13 cellular contexts compared by ENCODE assay signal in genomic region chr6:161139766-161140553, GRCh38.
A peak's percentile ranks its signal among the peaks of the same experiment; 100 is the strongest.
DNase-seq lines count a peak whose midpoint lies in the region; ATAC-seq, FAIRE-seq and TF ChIP-seq lines count a peak whose summit lies in the region.
"Had no signal": no experiment of that assay in that cellular context is flagged by ENCODE, and none has a peak within 500 bp of the region (broad histone marks: within the 10 kb centered on the region; RNA-seq: fewer than 3 reads in every experiment).

No MANE protein-coding gene starts in this region.

- H3K27ac ChIP-seq in heart right ventricle = no peak overlapping the region
- H3K27ac ChIP-seq in CD4-positive, alpha-beta T cell (ENCODE audit: low read depth, low read length) = no peak overlapping the region

- no peak overlapping the region for H3K4me3 ChIP-seq in heart right ventricle

- peak; percentile 30 for DNase-seq in activated CD8-positive, alpha-beta memory T cell treated with anti-CD3 and anti-CD28 coated beads, Interleukin-2, amount 10 ng/mL, durations not matched to agents 7 days and 5 days
- DNase-seq in activated CD8-positive, alpha-beta memory T cell treated with anti-CD3 and anti-CD28 coated beads, Interleukin-2, amount 50 U/mL, for 48 hours = no peak
- DNase-seq in SW480 (ENCODE audit: low spot score) = peak; percentile 1
- peak in 1 of 2 donors; percentile 43 for DNase-seq in heart right ventricle
- peak; percentile 8 for DNase-seq in superior temporal gyrus (ENCODE audit: extremely low spot score)
- DNase-seq in CD4-positive, alpha-beta T cell = no peak
- DNase-seq in D721Med (ENCODE audit: insufficient read length, low spot score) = no peak
- DNase-seq in GM13977 (ENCODE audit: low spot score) = no peak
- DNase-seq: stimulated activated CD4-positive, alpha-beta T cell treated with anti-CD3 and anti-CD28 coated beads, Interleukin-12 subunit alpha, Interleukin-12 subunit beta, amount 100 ng/mL, for 4 hours; T-helper 9 cell had no signal

- no peaks in the 10 kb centered on the region for H3K36me3 Mint-ChIP-seq in activated CD8-positive, alpha-beta memory T cell treated with anti-CD3 and anti-CD28 coated beads, Interleukin-2, amount 10 ng/mL, durations not matched to agents 7 days and 5 days
- peaks cover 4% of the 10 kb centered on the region for H3K36me3 Mint-ChIP-seq in CD4-positive, alpha-beta T cell (ENCODE audit: low read depth)

- no peak for ATAC-seq in activated CD8-positive, alpha-beta memory T cell treated with anti-CD3 and anti-CD28 coated beads, Interleukin-2, amount 10 ng/mL, durations not matched to agents 7 days and 5 days
- ATAC-seq in heart right ventricle = peak in 6 of 8 donors; percentile 15 to 50 (median 33)
- no peak for ATAC-seq in CD4-positive, alpha-beta T cell (ENCODE audit: poor library complexity)
- ATAC-seq: activated T-helper 17 cell treated with anti-CD3 and anti-CD28 coated beads, Interleukin-2, amount 50 U/mL, for 72 hours; stimulated activated effector memory CD8-positive, alpha-beta T cell treated with anti-CD3 and anti-CD28 coated beads, Interleukin-12 subunit alpha, Interleukin-12 subunit beta, amount 100 ng/mL, for 72 hours had no signal

- POLR2A ChIA-PET in CD4-positive, alpha-beta T cell (lab: Charles Lee) = no interaction called here

- H3K9me3 Mint-ChIP-seq in activated CD8-positive, alpha-beta memory T cell treated with anti-CD3 and anti-CD28 coated beads, Interleukin-2, amount 10 ng/mL, durations not matched to agents 7 days and 5 days (ENCODE audit: low read depth) = no peaks in the 10 kb centered on the region
- no peaks in the 10 kb centered on the region for H3K9me3 Mint-ChIP-seq in CD4-positive, alpha-beta T cell
- H3K9me3 Mint-ChIP-seq: activated T-helper 17 cell treated with anti-CD3 and anti-CD28 coated beads, Interleukin-2, amount 50 U/mL, for 72 hours; stimulated activated effector memory CD8-positive, alpha-beta T cell treated with anti-CD3 and anti-CD28 coated beads, Interleukin-12 subunit alpha, Interleukin-12 subunit beta, amount 100 ng/mL, for 72 hours had no signal

- H3K4me1 Mint-ChIP-seq in activated CD8-positive, alpha-beta memory T cell treated with anti-CD3 and anti-CD28 coated beads, Interleukin-2, amount 10 ng/mL, durations not matched to agents 7 days and 5 days = no peaks in the 10 kb centered on the region
- no peaks in the 10 kb centered on the region for H3K4me1 Mint-ChIP-seq in CD4-positive, alpha-beta T cell (ENCODE audit: low read depth)

- H3K27me3 Mint-ChIP-seq in activated CD8-positive, alpha-beta memory T cell treated with anti-CD3 and anti-CD28 coated beads, Interleukin-2, amount 10 ng/mL, durations not matched to agents 7 days and 5 days = no peaks in the 10 kb centered on the region
- H3K27me3 Mint-ChIP-seq in CD4-positive, alpha-beta T cell = no peaks in the 10 kb centered on the region
- H3K27me3 Mint-ChIP-seq: activated T-helper 17 cell treated with anti-CD3 and anti-CD28 coated beads, Interleukin-2, amount 50 U/mL, for 72 hours had no signal

- intact Hi-C loops in heart right ventricle (cut with DNase I) = loop anchor here in 1 of 10 donors (10.0 kb wide), 1 partner anchor 225 kb away; no protein-coding TSS in a partner anchor
- intact Hi-C loops in CD4-positive, alpha-beta T cell (cut with DNase I, micrococcal nuclease) = no loop called here

- TF ChIP-seq CTCF in heart right ventricle (IDR thresholded peaks at IDR 0.05) (peak in 1 of 9 donors; percentile 46), D721Med (IDR thresholded peaks at IDR 0.05; ENCODE audit: insufficient read depth, missing control alignments) (no peak), GM13977 (IDR thresholded peaks at IDR 0.05; ENCODE audit: extremely low read depth, insufficient read depth, missing control alignments) (no peak)
- no peak for TF ChIP-seq CTCF in CD4-positive, alpha-beta T cell (IDR thresholded peaks at IDR 0.05)

- H3K4me3 Mint-ChIP-seq in activated CD8-positive, alpha-beta memory T cell treated with anti-CD3 and anti-CD28 coated beads, Interleukin-2, amount 10 ng/mL, durations not matched to agents 7 days and 5 days = no peak overlapping the region
- no peak overlapping the region for H3K4me3 Mint-ChIP-seq in CD4-positive, alpha-beta T cell
- H3K4me3 Mint-ChIP-seq: activated T-helper 17 cell treated with anti-CD3 and anti-CD28 coated beads, Interleukin-2, amount 50 U/mL, for 72 hours; stimulated activated effector memory CD8-positive, alpha-beta T cell treated with anti-CD3 and anti-CD28 coated beads, Interleukin-12 subunit alpha, Interleukin-12 subunit beta, amount 100 ng/mL, for 72 hours had no signal

- CTCF ChIA-PET in activated CD8-positive, alpha-beta memory T cell treated with anti-CD3 and anti-CD28 coated beads, Interleukin-2, amount 10 ng/mL, durations not matched to agents 7 days and 5 days (lab: Charles Lee) = no interaction called here
- CTCF ChIA-PET in CD4-positive, alpha-beta T cell (lab: Charles Lee) = no interaction called here

- H3K4me1 ChIP-seq in heart right ventricle = no peaks in the 10 kb centered on the region

- FAIRE-seq in D721Med (lab: Jason Lieb, UNC) = no peak
- FAIRE-seq: HTR-8/SVneo had no signal

- peaks cover 0 to 64% (median 0%) of the 10 kb centered on the region in 9 donors for H3K36me3 ChIP-seq in heart right ventricle

- no peaks in the 10 kb centered on the region for H3K27me3 ChIP-seq in heart right ventricle
- H3K27me3 ChIP-seq in CD4-positive, alpha-beta T cell (ENCODE audit: control insufficient read depth, insufficient read depth, low read length) = no peaks in the 10 kb centered on the region

- in situ Hi-C loops in GM13977 (cut with MboI; ENCODE audit: low pct_unique_long_range_greater_than_20kb, low sequenced_read_pairs, unreplicated experiment) = loop anchor here (25.0 kb wide), 1 partner anchor 222 kb away; no protein-coding TSS in a partner anchor

- no peak overlapping the region for H3K27ac Mint-ChIP-seq in activated CD8-positive, alpha-beta memory T cell treated with anti-CD3 and anti-CD28 coated beads, Interleukin-2, amount 10 ng/mL, durations not matched to agents 7 days and 5 days
- no peak overlapping the region for H3K27ac Mint-ChIP-seq in CD4-positive, alpha-beta T cell
- H3K27ac Mint-ChIP-seq: activated T-helper 17 cell treated with anti-CD3 and anti-CD28 coated beads, Interleukin-2, amount 50 U/mL, for 72 hours; stimulated activated effector memory CD8-positive, alpha-beta T cell treated with anti-CD3 and anti-CD28 coated beads, Interleukin-12 subunit alpha, Interleukin-12 subunit beta, amount 100 ng/mL, for 72 hours had no signal

- 89 to 91% methylated on average over 27 to 28 of the region's 28 CpGs for WGBS in heart right ventricle, 2 donors

- no peaks in the 10 kb centered on the region for H3K9me3 ChIP-seq in heart right ventricle
- no peaks in the 10 kb centered on the region for H3K9me3 ChIP-seq in CD4-positive, alpha-beta T cell (ENCODE audit: control insufficient read depth, low read length)

Comparison
In these comparisons a context has a peak if more than half of its experiments do, and no peak if none do; other contexts are left out.
1. DNase-seq: peak in activated CD8-positive, alpha-beta memory T cell treated with anti-CD3 and anti-CD28 coated beads, Interleukin-2, amount 10 ng/mL, durations not matched to agents 7 days and 5 days (single experiment), SW480 (single experiment) and superior temporal gyrus (single experiment); none in activated CD8-positive, alpha-beta memory T cell treated with anti-CD3 and anti-CD28 coated beads, Interleukin-2, amount 50 U/mL, for 48 hours (single experiment), CD4-positive, alpha-beta T cell (0 of 10), D721Med (single experiment) and GM13977 (single experiment).
2. ATAC-seq: peak in heart right ventricle (6 of 8); none in activated CD8-positive, alpha-beta memory T cell treated with anti-CD3 and anti-CD28 coated beads, Interleukin-2, amount 10 ng/mL, durations not matched to agents 7 days and 5 days (single experiment) and CD4-positive, alpha-beta T cell (single experiment).